Comparison of ENCODE assay signal across 31 cellular contexts in the genomic region with DNA sequence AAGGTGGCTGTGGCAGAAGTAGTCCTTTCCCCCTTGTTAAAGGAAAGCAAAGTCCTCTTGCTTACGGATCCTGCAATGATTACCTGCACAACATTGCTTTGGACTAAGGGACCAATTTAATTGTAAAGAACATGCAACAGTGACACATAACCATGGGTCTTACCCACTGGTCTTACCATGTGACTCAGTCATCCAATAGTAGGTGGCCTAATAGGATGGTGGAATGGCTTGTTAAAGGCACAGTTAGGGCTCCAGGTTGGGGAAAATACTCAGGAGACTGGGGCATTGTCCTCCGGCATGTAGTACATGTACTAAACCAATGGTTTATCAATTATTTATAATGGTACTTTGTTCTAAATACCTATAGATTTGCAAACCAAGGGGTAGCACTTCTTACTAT. TPM values are rescaled to one million over a fixed set of nuclear protein-coding genes. Genes with fewer than 3 reads are reported as not detected.
"Had no signal": no experiment of that assay in that cellular context is flagged by ENCODE, and none has a peak within 500 bp of the region (broad histone marks: within the 10 kb centered on the region; RNA-seq: fewer than 3 reads in every experiment).

No MANE protein-coding gene starts in this region.

- H3K4me3 ChIP-seq: esophagus squamous epithelium, heart left ventricle, lung, tibial artery, upper lobe of right lung, vagina had no signal

- H3K27me3 Mint-ChIP-seq: dendritic cell treated with granulocyte-macrophage colony-stimulating factor and Interleukin-4, amounts not matched to agents 40 ng/mL and 50 ng/mL, for 4 days had no signal

- H3K36me3 Mint-ChIP-seq: stimulated activated memory B cell treated with anti-CD40 and anti-IgM and Interleukin-4, amounts not matched to agents 10 μg/mL and 1 μg/mL and 100 μg/mL, for 72 hours had no signal

- H3K9me3 Mint-ChIP-seq: dendritic cell treated with granulocyte-macrophage colony-stimulating factor and Interleukin-4, amounts not matched to agents 40 ng/mL and 50 ng/mL, for 4 days; effector memory CD8-positive, alpha-beta T cell; nephron progenitor cell; stimulated activated memory B cell treated with anti-CD40 and anti-IgM and Interleukin-4, amounts not matched to agents 10 μg/mL and 1 μg/mL and 100 μg/mL, for 72 hours; stimulated activated naive CD8-positive, alpha-beta T cell treated with anti-CD3 and anti-CD28 coated beads, Interleukin-15, Interleukin-2, amounts not matched to agents 100 ng/mL and 50 ng/mL, for 24 hours had no signal

- H3K27ac Mint-ChIP-seq: effector memory CD8-positive, alpha-beta T cell; nephron progenitor cell; stimulated activated memory B cell treated with anti-CD40 and anti-IgM and Interleukin-4, amounts not matched to agents 10 μg/mL and 1 μg/mL and 100 μg/mL, for 72 hours; stimulated activated naive CD8-positive, alpha-beta T cell treated with anti-CD3 and anti-CD28 coated beads, Interleukin-15, Interleukin-2, amounts not matched to agents 100 ng/mL and 50 ng/mL, for 24 hours had no signal

- H3K27me3 ChIP-seq: esophagus squamous epithelium, heart left ventricle, neutrophil, spleen, tibial artery, upper lobe of right lung, vagina had no signal

- H3K9me3 ChIP-seq: esophagus squamous epithelium, heart left ventricle, neutrophil, spleen, tibial artery, upper lobe of right lung, vagina had no signal

- H3K27ac ChIP-seq: esophagus squamous epithelium, neutrophil, tibial artery, upper lobe of right lung, vagina had no signal

- H3K4me3 Mint-ChIP-seq: dendritic cell treated with granulocyte-macrophage colony-stimulating factor and Interleukin-4, amounts not matched to agents 40 ng/mL and 50 ng/mL, for 4 days; effector memory CD8-positive, alpha-beta T cell; nephron progenitor cell; stimulated activated memory B cell treated with anti-CD40 and anti-IgM and Interleukin-4, amounts not matched to agents 10 μg/mL and 1 μg/mL and 100 μg/mL, for 72 hours; stimulated activated naive CD8-positive, alpha-beta T cell treated with anti-CD3 and anti-CD28 coated beads, Interleukin-15, Interleukin-2, amounts not matched to agents 100 ng/mL and 50 ng/mL, for 24 hours had no signal

- ATAC-seq: effector memory CD8-positive, alpha-beta T cell; heart left ventricle; left colon; left ventricle myocardium superior; sciatic nerve; stimulated activated memory B cell treated with anti-CD40 and anti-IgM and Interleukin-4, amounts not matched to agents 10 μg/mL and 1 μg/mL and 100 μg/mL, for 72 hours; upper lobe of right lung had no signal

- DNase-seq: effector memory CD8-positive, alpha-beta T cell; esophagus squamous epithelium; foreskin melanocyte; heart left ventricle; hippocampal formation; left colon; left ventricle myocardium superior; mesenchymal stem cell; midbrain; nephron progenitor cell; posterior cingulate gyrus; spleen; stimulated activated CD4-positive, alpha-beta T cell treated with anti-CD3 and anti-CD28 coated beads, Interleukin-15, amount 100 ng/mL, for 24 hours; stimulated activated CD4-positive, alpha-beta T cell treated with anti-CD3 and anti-CD28 coated beads, Interleukin-1b, Interleukin-23, amount 100 ng/mL, for 48 hours; stimulated activated CD4-positive, alpha-beta T cell treated with anti-CD3 and anti-CD28 coated beads, Interleukin-4, amount 100 ng/mL, for 24 hours; tibial artery; upper lobe of right lung had no signal

RNA-seq across cellular contexts. Expression of gene DIO1, which starts 2.3 kb away (rescaled TPM):
- total RNA-seq: epithelial cell of proximal tubule, esophagus squamous epithelium, glomerular endothelial cell, heart left ventricle, kidney epithelial cell, left ventricle myocardium superior, osteocyte, pulmonary artery endothelial cell, sciatic nerve, skeletal muscle tissue, temporal lobe, upper lobe of right lung, vagina had no signal
- polyA plus RNA-seq: heart left ventricle had no signal
